In genomic region chr6:144263786-144264185, GRCh38 we compare ENCODE assay signal across 1 cellular context.
TF ChIP-seq lines count a peak whose summit lies in the region.

No MANE protein-coding gene starts in this region.

TF ChIP-seq in GM23338, 12 proteins besides CTCF, POLR2A, EP300 and RAD21 (continued from another document):
- TF ChIP-seq ZNF462 (CRISPR knock-in tag; IDR thresholded peaks at IDR 0.05) (no peak), ETS1 (IDR thresholded peaks at IDR 0.05) (no peak), POLR2AphosphoS5 (IDR thresholded peaks at IDR 0.05; ENCODE audit: low read depth) (no peak), ZNF114 (CRISPR knock-in tag; IDR thresholded peaks at IDR 0.05) (no peak), ZNF331 (CRISPR knock-in tag; IDR thresholded peaks at IDR 0.05; ENCODE audit: low read depth) (no peak), JUNB (IDR thresholded peaks at IDR 0.05; ENCODE audit: unreplicated experiment) (no peak), STAT1 (IDR thresholded peaks at IDR 0.05; ENCODE audit: unreplicated experiment) (no peak)
